In genomic region chr7:138857728-138858127, GRCh38 we compare ENCODE assay signal across 39 cellular contexts. TPM values are rescaled to one million over a fixed set of nuclear protein-coding genes. Genes with fewer than 3 reads are reported as not detected.
"Had no signal": no experiment of that assay in that cellular context is flagged by ENCODE, and none has a peak within 500 bp of the region (broad histone marks: within the 10 kb centered on the region; RNA-seq: fewer than 3 reads in every experiment).

No MANE protein-coding gene starts in this region.

- DNase-seq: Karpas-422, Kasumi-1, MG63, MM.1S, MV-4-11, NCI-H1048, NCI-H1092, NCI-H1092 treated with DMSO at 0.1 percent for 48 hours, NCI-H1105, NCI-H1105 treated with DMSO at 0.1 percent for 48 hours, NCI-H1417, NCI-H1417 treated with DMSO at 0.1 percent for 48 hours, NCI-H1436, NCI-H1436 treated with DMSO at 0.1 percent for 48 hours, NCI-H146, NCI-H1694, NCI-H1694 treated with DMSO at 0.1 percent for 48 hours, NCI-H187, NCI-H187 treated with DMSO at 0.1 percent for 48 hours, NCI-H1930, NCI-H2029, NCI-H2029 treated with DMSO at 0.1 percent for 48 hours, NCI-H2081, NCI-H2081 treated with DMSO at 0.1 percent for 48 hours, NCI-H2107, NCI-H2171, NCI-H2171 treated with DMSO at 0.1 percent for 48 hours, NCI-H2227 treated with DMSO at 0.1 percent for 48 hours, NCI-H226, NCI-H345, NCI-H446, NCI-H446 treated with DMSO at 0.1 percent for 48 hours, NCI-H510A, NCI-H510A treated with DMSO at 0.1 percent for 48 hours, NCI-H524 had no signal

- H3K4me3 ChIP-seq: MG63 had no signal

- H3K27me3 ChIP-seq: MG63 had no signal

- H3K9me3 ChIP-seq: MG63 had no signal

RNA-seq across cellular contexts. Expression of gene TMEM213, which starts 59.9 kb away (rescaled TPM):
- total RNA-seq: LHCN-M2, M059J, MCF 10A, NCI-H460 had no signal
